In genomic region chr7:894164-894867, GRCh38 we compare ENCODE assay signal across 20 cellular contexts. TPM values are rescaled to one million over a fixed set of nuclear protein-coding genes. Genes with fewer than 3 reads are reported as not detected.
DNase-seq lines count a peak whose midpoint lies in the region; ATAC-seq, FAIRE-seq and TF ChIP-seq lines count a peak whose summit lies in the region.
"Had no signal": no experiment of that assay in that cellular context is flagged by ENCODE, and none has a peak within 500 bp of the region (broad histone marks: within the 10 kb centered on the region; RNA-seq: fewer than 3 reads in every experiment).

No MANE protein-coding gene starts in this region.

- peaks cover 0 to 5% (median 0%) of the 10 kb centered on the region in 3 donors for H3K27me3 Mint-ChIP-seq in CD14-positive monocyte (ENCODE audit: low read depth in 3 of 3)
- no peaks in the 10 kb centered on the region for H3K27me3 Mint-ChIP-seq in Calu3 (ENCODE audit: unreplicated experiment)
- H3K27me3 Mint-ChIP-seq in progenitor cell of endocrine pancreas, result no peaks in the 10 kb centered on the region
- H3K27me3 Mint-ChIP-seq: CD4-positive, CD25-positive, alpha-beta regulatory T cell; IgD-negative memory B cell had no signal

- no peak overlapping the region for H3K9ac ChIP-seq in kidney (ENCODE audit: low read length in 2 of 2)

- ATAC-seq in stimulated activated effector memory CD8-positive, alpha-beta T cell treated with anti-CD3 and anti-CD28 coated beads, Interleukin-12 subunit alpha, Interleukin-12 subunit beta, amount 100 ng/mL, for 72 hours, result no peak
- no peak for ATAC-seq in GM19328 (IDR thresholded peaks at IDR 0.05; ENCODE audit: unreplicated experiment)

- no peak for TF ChIP-seq CTCF in CD14-positive monocyte (IDR thresholded peaks at IDR 0.05)
- TF ChIP-seq CTCF in Calu3 (IDR thresholded peaks at IDR 0.05; ENCODE audit: unreplicated experiment), result no peak
- TF ChIP-seq CTCF in kidney (IDR thresholded peaks at IDR 0.05; ENCODE audit: borderline replicate concordance, extremely low read depth, insufficient read depth), result no peak
- no peak for TF ChIP-seq CTCF in progenitor cell of endocrine pancreas (IDR thresholded peaks at IDR 0.05; ENCODE audit: unreplicated experiment)

- DNase-seq in CD14-positive monocyte (ENCODE audit: low spot score) (no peak), Calu3 (no peak), kidney (peak; percentile 78), progenitor cell of endocrine pancreas (ENCODE audit: low spot score, unreplicated experiment) (no peak), NCI-H774 (lab: John Stamatoyannopoulos, UW) (no peak)
- no peak for DNase-seq in stimulated activated effector memory CD8-positive, alpha-beta T cell treated with anti-CD3 and anti-CD28 coated beads, Interleukin-12 subunit alpha, Interleukin-12 subunit beta, amount 100 ng/mL, for 72 hours (ENCODE audit: low spot score in 2 of 2)
- DNase-seq: CD4-positive, CD25-positive, alpha-beta regulatory T cell; DMS53; GOT3; HCEC 1CT; NCI-H1048; NCI-H1417; NCI-H1694; NCI-H2029 treated with DMSO at 0.1 percent for 48 hours; NCI-H446 treated with DMSO at 0.1 percent for 48 hours; NCI-H526; PC-9; SHP77 had no signal

- H3K4me1 Mint-ChIP-seq in CD14-positive monocyte (no peaks in the 10 kb centered on the region), Calu3 (ENCODE audit: low read depth, unreplicated experiment) (peaks cover 18% of the 10 kb centered on the region), progenitor cell of endocrine pancreas (ENCODE audit: low read depth) (no peaks in the 10 kb centered on the region)
- peaks cover 16% of the 10 kb centered on the region for H3K4me1 Mint-ChIP-seq in stimulated activated effector memory CD8-positive, alpha-beta T cell treated with anti-CD3 and anti-CD28 coated beads, Interleukin-12 subunit alpha, Interleukin-12 subunit beta, amount 100 ng/mL, for 72 hours

- no peak overlapping the region for H3K4me3 ChIP-seq in kidney (ENCODE audit: low read length in 2 of 2)
- H3K4me3 ChIP-seq: PC-9 had no signal

- H3K36me3 Mint-ChIP-seq in CD14-positive monocyte, result peaks cover 64 to 86% of the 10 kb centered on the region in 2 donors
- H3K36me3 Mint-ChIP-seq in Calu3 (ENCODE audit: insufficient read depth, unreplicated experiment), result peaks cover 96% of the 10 kb centered on the region
- peaks cover 23% of the 10 kb centered on the region for H3K36me3 Mint-ChIP-seq in progenitor cell of endocrine pancreas (ENCODE audit: insufficient read depth)
- H3K36me3 Mint-ChIP-seq in stimulated activated effector memory CD8-positive, alpha-beta T cell treated with anti-CD3 and anti-CD28 coated beads, Interleukin-12 subunit alpha, Interleukin-12 subunit beta, amount 100 ng/mL, for 72 hours, result peaks cover 76% of the 10 kb centered on the region

- CTCF ChIA-PET in Calu3 (lab: Charles Lee), result interaction anchor here (0.8 kb wide), 1 partner anchor 21 kb away, joined by 3 read pairs; no protein-coding TSS in a partner anchor

- BruUV-seq in Calu3 (replicated peaks; lab: Mats Ljungman, UMichigan), result no TSS peak

- no peak overlapping the region for H3K27ac ChIP-seq in kidney (ENCODE audit: low read depth in 2 of 2, low read length in 2 of 2)
- H3K27ac ChIP-seq: PC-9 had no signal

- intact Hi-C loops in CD14-positive monocyte (cut with micrococcal nuclease) (no loop called here), Calu3 (cut with micrococcal nuclease; ENCODE audit: unreplicated experiment) (no loop called here), kidney (cut with DNase I) (no loop called here)

- H3K9me3 ChIP-seq in kidney (ENCODE audit: control insufficient read depth in 1 of 2, low read length in 2 of 2), result no peaks in the 10 kb centered on the region

- H3K4me3 Mint-ChIP-seq in CD14-positive monocyte, result no peak overlapping the region
- peak overlapping the region; percentile 28 for H3K4me3 Mint-ChIP-seq in Calu3 (ENCODE audit: low read depth, unreplicated experiment)
- H3K4me3 Mint-ChIP-seq in progenitor cell of endocrine pancreas (ENCODE audit: low read depth), result no peak overlapping the region
- no peak overlapping the region for H3K4me3 Mint-ChIP-seq in stimulated activated effector memory CD8-positive, alpha-beta T cell treated with anti-CD3 and anti-CD28 coated beads, Interleukin-12 subunit alpha, Interleukin-12 subunit beta, amount 100 ng/mL, for 72 hours
- H3K4me3 Mint-ChIP-seq: CD4-positive, CD25-positive, alpha-beta regulatory T cell; IgD-negative memory B cell had no signal

- H3K27ac Mint-ChIP-seq in CD14-positive monocyte (peak overlapping the region in 4 of 7 donors; percentile 20 to 63 (median 44)), Calu3 (ENCODE audit: unreplicated experiment) (peak overlapping the region; percentile 71), progenitor cell of endocrine pancreas (peak overlapping the region; percentile 49)
- H3K27ac Mint-ChIP-seq in stimulated activated effector memory CD8-positive, alpha-beta T cell treated with anti-CD3 and anti-CD28 coated beads, Interleukin-12 subunit alpha, Interleukin-12 subunit beta, amount 100 ng/mL, for 72 hours, result no peak overlapping the region
- H3K27ac Mint-ChIP-seq: CD4-positive, CD25-positive, alpha-beta regulatory T cell; IgD-negative memory B cell had no signal

- no peak for FAIRE-seq in kidney (lab: Jason Lieb, UNC)

- H3K4me1 ChIP-seq in kidney (ENCODE audit: control insufficient read depth in 1 of 2, insufficient read depth in 1 of 2, low read depth in 1 of 2, low read length in 2 of 2), result no peaks in the 10 kb centered on the region

- peaks cover 14 to 20% of the 10 kb centered on the region in 2 donors for H3K36me3 ChIP-seq in kidney (ENCODE audit: control insufficient read depth in 1 of 2, insufficient read depth in 2 of 2, low read length in 2 of 2)

- peaks cover 0 to 4% (median under 1%) of the 10 kb centered on the region in 7 donors for H3K9me3 Mint-ChIP-seq in CD14-positive monocyte
- no peaks in the 10 kb centered on the region for H3K9me3 Mint-ChIP-seq in Calu3 (ENCODE audit: low read depth, unreplicated experiment)
- no peaks in the 10 kb centered on the region for H3K9me3 Mint-ChIP-seq in progenitor cell of endocrine pancreas (ENCODE audit: low read depth)
- H3K9me3 Mint-ChIP-seq in stimulated activated effector memory CD8-positive, alpha-beta T cell treated with anti-CD3 and anti-CD28 coated beads, Interleukin-12 subunit alpha, Interleukin-12 subunit beta, amount 100 ng/mL, for 72 hours, result no peaks in the 10 kb centered on the region
- H3K9me3 Mint-ChIP-seq: CD4-positive, CD25-positive, alpha-beta regulatory T cell; IgD-negative memory B cell had no signal

RNA-seq across cellular contexts. Expression of gene GET4, which starts 18.0 kb away (rescaled TPM):
- polyA plus RNA-seq in CD14-positive monocyte (10 to 100 TPM; 20.1 to 25.5 TPM), kidney (ENCODE audit: insufficient read depth, low read depth, low replicate concordance) (80.8 TPM)
- total RNA-seq in Calu3 (2022) (145 and 167 TPM in 2 replicates), kidney (44.8 TPM), progenitor cell of endocrine pancreas (58.2 and 58.7 TPM in 2 replicates)
